In genomic region chr11:63961608-63962412, GRCh38 we compare ENCODE assay signal across 9 cellular contexts. TPM values are rescaled to one million over a fixed set of nuclear protein-coding genes. Genes with fewer than 3 reads are reported as not detected.
DNase-seq lines count a peak whose midpoint lies in the region; ATAC-seq, FAIRE-seq and TF ChIP-seq lines count a peak whose summit lies in the region.
"Had no signal": no experiment of that assay in that cellular context is flagged by ENCODE, and none has a peak within 500 bp of the region (broad histone marks: within the 10 kb centered on the region; RNA-seq: fewer than 3 reads in every experiment).

No MANE protein-coding gene starts in this region.

- BruUV-seq in Panc1 (replicated peaks; lab: Mats Ljungman, UMichigan) = no TSS peak

- no peaks in the 10 kb centered on the region for H3K9me3 ChIP-seq in Panc1 (ENCODE audit: control insufficient read depth, insufficient read depth, low read depth, low read length)

- ATAC-seq in Panc1 (peak; percentile 71), left ventricle myocardium superior (peak; percentile 54), HG03571 (IDR thresholded peaks at IDR 0.05; ENCODE audit: unreplicated experiment) (no peak)

- DNase-seq in A172 (ENCODE audit: low spot score) (peak; percentile 22), HCEC 1CT (peak; percentile 41), Panc1 (ENCODE audit: low read depth, low spot score) (no peak), left ventricle myocardium superior (peak; percentile 47), urothelium cell line (ENCODE audit: low spot score) (no peak), NCI-H128 (lab: John Stamatoyannopoulos, UW; ENCODE audit: unreplicated experiment) (no peak)
- DNase-seq in stimulated activated CD4-positive, alpha-beta T cell treated with anti-CD3 and anti-CD28 coated beads, Interleukin-2, amount 100 ng/mL, for 48 hours = no peak

- no peaks in the 10 kb centered on the region; the same call in 1 of the 2 replicates for H3K36me3 ChIP-seq in Panc1 (ENCODE audit: control insufficient read depth, insufficient read depth, low read length)

- intact Hi-C loops in Panc1 (cut with micrococcal nuclease; ENCODE audit: unreplicated experiment) = no loop called here
- intact Hi-C loops in left ventricle myocardium superior (cut with micrococcal nuclease) = no loop called here

- CTCF ChIA-PET in Panc1 (lab: Charles Lee) = no interaction called here

- no peak for TF ChIP-seq CTCF in Panc1 (IDR thresholded peaks at IDR 0.05)

- POLR2A ChIA-PET in Panc1 (lab: Charles Lee) = interaction anchor here (0.5 to 0.6 kb wide), 2 partner anchors 9 to 38 kb away, joined by 3 to 16 read pairs; no protein-coding TSS in a partner anchor

- peaks cover 5% of the 10 kb centered on the region; the same call in 1 of the 2 replicates for H3K4me1 ChIP-seq in Panc1 (ENCODE audit: control insufficient read depth, insufficient read depth, low read length)

- in situ Hi-C loops in Panc1 (cut with HindIII; ENCODE audit: low pct_unique_long_range_greater_than_20kb, low sequenced_read_pairs) = no loop called here

- H3K27ac ChIP-seq in Panc1 (ENCODE audit: low read length) = no peak overlapping the region

- H3K27me3 ChIP-seq in Panc1 (ENCODE audit: control insufficient read depth, insufficient read depth, low read length) = no peaks in the 10 kb centered on the region

- FAIRE-seq in urothelium cell line (lab: Jason Lieb, UNC) = no peak
- FAIRE-seq: G401.6 had no signal

- H3K4me3 ChIP-seq in Panc1 (ENCODE audit: low read depth in 2 of 2, low read length in 2 of 2) = no peak overlapping the region

RNA-seq across cellular contexts. Expression of gene COX8A, which starts 12.6 kb away (rescaled TPM):
- total RNA-seq in A172 (2014; rRNA removed; shearing (Covaris generic)) = 536 and 679 TPM in 2 replicates
- total RNA-seq in Panc1 (2021; ENCODE audit: unreplicated experiment) (613 TPM), left ventricle myocardium superior (1,107 TPM)
- polyA plus RNA-seq in Panc1 (2012; ENCODE audit: insufficient read length) = 788 TPM

RNA-seq across cellular contexts. Expression of gene NAA40, which starts 23.0 kb away (rescaled TPM):
- total RNA-seq in A172 (2014; rRNA removed; shearing (Covaris generic)) = 12.5 and 19.8 TPM in 2 replicates
- total RNA-seq in Panc1 (2021; ENCODE audit: unreplicated experiment) (43.2 TPM), left ventricle myocardium superior (26.5 TPM)
- 29.4 TPM for polyA plus RNA-seq in Panc1 (2012; ENCODE audit: insufficient read length)

RNA-seq across cellular contexts. Expression of gene OTUB1, which starts 24.4 kb away (rescaled TPM):
- 31.5 and 41.5 TPM in 2 replicates for total RNA-seq in A172 (2014; rRNA removed; shearing (Covaris generic))
- total RNA-seq in Panc1 (2021; ENCODE audit: unreplicated experiment) = 118 TPM
- polyA plus RNA-seq in Panc1 (2012; ENCODE audit: insufficient read length) = 169 TPM
- 54.4 TPM for total RNA-seq in left ventricle myocardium superior

RNA-seq across cellular contexts. Expression of gene RCOR2, which starts 44.8 kb away (rescaled TPM):
- total RNA-seq in A172 (2014; rRNA removed; shearing (Covaris generic)) = 0.05 and 0.14 TPM in 2 replicates
- total RNA-seq in Panc1 (2021; ENCODE audit: unreplicated experiment) (10.2 TPM), left ventricle myocardium superior (14.5 TPM)
- 14.5 TPM for polyA plus RNA-seq in Panc1 (2012; ENCODE audit: insufficient read length)

Comparison
In these comparisons a context has a peak if more than half of its experiments do, and no peak if none do; other contexts are left out.
1. DNase-seq: peak in A172 (single experiment), HCEC 1CT (single experiment) and left ventricle myocardium superior (single experiment); none in Panc1 (single experiment), urothelium cell line (single experiment), NCI-H128 (single experiment) and stimulated activated CD4-positive, alpha-beta T cell treated with anti-CD3 and anti-CD28 coated beads, Interleukin-2, amount 100 ng/mL, for 48 hours (0 of 2).